Comparison of ENCODE assay signal across 8 cellular contexts in the genomic region with DNA sequence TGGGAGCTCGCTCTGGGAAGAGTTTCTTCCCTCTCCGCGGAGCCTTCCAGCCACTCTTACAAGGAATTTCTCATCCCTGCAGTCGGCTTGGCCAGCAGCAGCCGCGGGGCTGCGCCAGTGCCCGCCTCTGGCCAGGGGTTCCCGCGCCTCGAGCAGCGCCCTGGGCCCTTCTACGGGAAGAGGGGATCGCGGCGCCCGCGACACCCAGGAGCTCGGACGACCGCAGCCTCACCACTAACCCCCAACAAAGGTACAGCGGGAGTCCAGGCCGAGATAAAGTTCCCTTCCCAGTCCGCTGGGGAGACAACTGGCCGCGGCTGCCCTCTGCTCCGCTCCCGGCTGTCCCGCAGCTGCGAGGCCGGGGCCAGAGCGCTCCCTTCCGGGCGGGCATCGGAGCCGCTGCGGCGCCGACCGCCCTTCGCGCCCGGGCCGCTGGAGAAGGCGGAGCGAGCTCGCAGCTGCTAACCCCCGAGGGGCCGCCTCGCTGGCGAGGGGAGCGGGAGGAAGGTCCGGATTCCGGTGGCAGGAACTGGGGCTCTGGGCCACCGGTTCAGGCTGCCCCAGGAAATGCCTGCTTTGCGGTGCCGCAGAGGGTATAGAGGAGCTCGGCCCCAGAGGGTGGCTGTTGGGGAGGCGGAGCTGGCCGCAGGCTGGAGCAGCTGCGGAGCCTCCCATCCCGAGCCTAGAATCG. TPM values are rescaled to one million over a fixed set of nuclear protein-coding genes. Genes with fewer than 3 reads are reported as not detected.
DNase-seq lines count a peak whose midpoint lies in the region; TF ChIP-seq lines count a peak whose summit lies in the region.

No MANE protein-coding gene starts in this region.

- TF ChIP-seq CTCF in GM12875 (IDR thresholded peaks at IDR 0.05; ENCODE audit: borderline replicate concordance, insufficient read depth, low read depth, low read length) (no peak), RWPE1 (conservative IDR thresholded peaks at IDR 0.05; ENCODE audit: low read depth) (peak; percentile 16; the same call in 1 of the 2 replicates), colonic mucosa (IDR thresholded peaks at IDR 0.05) (no peak), GM10266 (IDR thresholded peaks at IDR 0.05; ENCODE audit: control insufficient read depth, insufficient read depth, low read depth, missing control alignments) (no peak)

- CTCF ChIA-PET in RWPE1 (lab: Yijun Ruan, JAX): interaction anchor here (0.6 to 0.7 kb wide), 3 partner anchors 85 to 629 kb away, joined by 3 to 5 read pairs (median 3); no protein-coding TSS in a partner anchor

- H3K27ac ChIP-seq in RWPE1 (no peak overlapping the region), colonic mucosa (no peak overlapping the region), mesodermal cell (ENCODE audit: low read depth, low read length, severe bottlenecking) (no peak overlapping the region)

- intact Hi-C loops in colonic mucosa (cut with DNase I): loop anchor here (5.0 to 10.0 kb wide), 4 partner anchors 233 to 963 kb away; partner anchors contain the start of gene COX10

- H3K36me3 ChIP-seq in colonic mucosa (no peaks in the 10 kb centered on the region), mesodermal cell (ENCODE audit: control insufficient read depth, insufficient read depth, low read length) (no peaks in the 10 kb centered on the region)

- DNase-seq in RWPE1 (ENCODE audit: low spot score): no peak
- DNase-seq in colonic mucosa: no peak
- no peak for DNase-seq in HUDEP-2 (lab: John Stamatoyannopoulos, UW; ENCODE audit: unreplicated experiment in 76 of 76)
- no peak for DNase-seq in amygdala (lab: John Stamatoyannopoulos, UW)
- DNase-seq in NCI-H2107 (lab: John Stamatoyannopoulos, UW): no peak
- no peak for DNase-seq in GM10266 (ENCODE audit: extremely low spot score)

- H3K9me3 ChIP-seq in colonic mucosa: no peaks in the 10 kb centered on the region
- no peaks in the 10 kb centered on the region for H3K9me3 ChIP-seq in mesodermal cell (ENCODE audit: control insufficient read depth, low read length)

- H3K27me3 ChIP-seq in colonic mucosa: peaks cover 57% of the 10 kb centered on the region

- 1 to 2% methylated on average over 40 to 53 of the region's 63 CpGs for WGBS in mesodermal cell (ENCODE audit: insufficient coverage in 2 of 2), 2 experiments

- H3K4me1 ChIP-seq in colonic mucosa (peaks cover 12% of the 10 kb centered on the region), mesodermal cell (ENCODE audit: control insufficient read depth, insufficient read depth, low read length, poor library complexity, severe bottlenecking) (peaks cover 7% of the 10 kb centered on the region)

- H3K9ac ChIP-seq in colonic mucosa (ENCODE audit: low read depth in 2 of 2, low read length in 2 of 2): no peak overlapping the region

- peak overlapping the region; percentile 12 for H3K4me3 ChIP-seq in GM12875 (ENCODE audit: low read depth, low read length)
- H3K4me3 ChIP-seq in colonic mucosa: peak overlapping the region; percentile 25
- H3K4me3 ChIP-seq in mesodermal cell (ENCODE audit: extremely low read depth, insufficient read depth, low read length, poor library complexity, severe bottlenecking): peak overlapping the region; percentile 41

- POLR2A ChIA-PET in RWPE1 (lab: Yijun Ruan, JAX; ENCODE audit: low non-redundant PET): interaction anchor here (0.9 kb wide), 1 partner anchor 12 kb away, joined by 3 read pairs; no protein-coding TSS in a partner anchor

RNA-seq across cellular contexts. Expression of gene HS3ST3B1, which starts 3.6 kb away (rescaled TPM):
- total RNA-seq in colonic mucosa: 1 to 10 TPM; 1.1 TPM
- polyA plus RNA-seq in mesodermal cell (2013, experiment 1 of 2): 12.2 TPM
- polyA plus RNA-seq in mesodermal cell (2013, experiment 2 of 2): 9.6 TPM
